Comparison of ENCODE assay signal across 18 cellular contexts in the genomic region with DNA sequence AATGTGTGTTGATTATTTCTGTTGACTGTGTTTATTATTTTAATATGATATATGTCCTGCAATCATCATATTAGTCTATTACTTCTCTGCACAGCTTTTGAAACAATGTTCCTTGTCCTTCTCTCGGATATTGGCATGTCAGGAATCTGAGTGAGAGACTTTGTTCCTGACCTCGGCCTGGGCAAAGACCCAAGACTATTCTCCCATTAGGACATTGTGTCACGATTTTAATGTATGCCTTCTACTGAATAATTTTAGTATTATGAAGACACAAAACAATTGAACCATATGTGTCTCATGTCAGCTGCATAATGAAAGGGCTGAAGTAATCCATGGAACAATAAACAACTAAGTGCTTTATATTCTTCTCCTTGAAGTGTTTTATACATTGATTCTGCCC.
DNase-seq lines count a peak whose midpoint lies in the region; ATAC-seq, FAIRE-seq and TF ChIP-seq lines count a peak whose summit lies in the region.
"Had no signal": no experiment of that assay in that cellular context is flagged by ENCODE, and none has a peak within 500 bp of the region (broad histone marks: within the 10 kb centered on the region; RNA-seq: fewer than 3 reads in every experiment).

No MANE protein-coding gene starts in this region.

- TF ChIP-seq EP300 in SK-N-SH (IDR thresholded peaks at IDR 0.05; ENCODE audit: borderline replicate concordance in 1 of 2, low read depth in 1 of 2, low read length in 1 of 2), result 0 out of 4 replicates have a peak, but pooled peaks of 1 of the 2 experiments have one; percentile 7

- H3K27me3 ChIP-seq in SK-N-SH (ENCODE audit: insufficient read depth), result no peaks in the 10 kb centered on the region
- no peaks in the 10 kb centered on the region for H3K27me3 ChIP-seq in small intestine (ENCODE audit: control insufficient read depth in 2 of 2, insufficient read depth in 2 of 2, low read length in 2 of 2)
- H3K27me3 ChIP-seq in GM23248 (replicated peaks; ENCODE audit: insufficient read depth), result no peaks in the 10 kb centered on the region
- H3K27me3 ChIP-seq: testis had no signal

- POLR2A ChIA-PET in SK-N-SH (lab: Yijun Ruan, JAX), result no interaction called here

- H3K79me2 ChIP-seq in SK-N-SH (ENCODE audit: insufficient read depth), result no peaks in the 10 kb centered on the region
- no peaks in the 10 kb centered on the region for H3K79me2 ChIP-seq in GM23248 (ENCODE audit: insufficient read depth)

- H4K20me1 ChIP-seq in SK-N-SH (ENCODE audit: insufficient read depth) (no peaks in the 10 kb centered on the region), GM23248 (ENCODE audit: insufficient read depth) (no peaks in the 10 kb centered on the region)

- TF ChIP-seq CTCF in SK-N-SH (IDR thresholded peaks at IDR 0.05), result no peak

- H3K9me2 ChIP-seq in SK-N-SH, result no peaks in the 10 kb centered on the region
- H3K9me2 ChIP-seq in GM23248 (ENCODE audit: insufficient read depth), result no peaks in the 10 kb centered on the region

- no peak for ATAC-seq in GM18861 (IDR thresholded peaks at IDR 0.05; ENCODE audit: unreplicated experiment)
- ATAC-seq: activated CD8-positive, alpha-beta T cell treated with anti-CD3 and anti-CD28 coated beads, Interleukin-2, amount 10 ng/mL, durations not matched to agents 7 days and 5 days; GM12878; HCT116; mucosa of descending colon had no signal

- WGBS in SK-N-SH (ENCODE audit: low lambda C conversion rate), result 18% methylated on average over 3 of the region's 3 CpGs
- WGBS in small intestine, 3 donors, result 12 to 33% (median 26%) methylated on average over 3 of the region's 3 CpGs
- 1 to 3% methylated on average over 3 of the region's 3 CpGs for WGBS in GM23248 (ENCODE audit: low coverage in 1 of 2, low lambda C conversion rate in 2 of 2, missing lambda C conversion rate in 2 of 2), 2 experiments

- H3F3A ChIP-seq in SK-N-SH (replicated peaks; ENCODE audit: insufficient read depth) (peaks cover 8% of the 10 kb centered on the region), GM23248 (ENCODE audit: insufficient read depth) (no peaks in the 10 kb centered on the region)

- H2AFZ ChIP-seq in SK-N-SH (ENCODE audit: low read depth) (peak overlapping the region; percentile 47; the same call in 1 of the 2 replicates), GM23248 (no peak overlapping the region)

- H3K9me3 ChIP-seq in SK-N-SH (no peaks in the 10 kb centered on the region), small intestine (ENCODE audit: control insufficient read depth, low read depth) (no peaks in the 10 kb centered on the region), GM23248 (ENCODE audit: low read depth) (no peaks in the 10 kb centered on the region)
- H3K9me3 ChIP-seq: mucosa of descending colon, testis had no signal

- H3K9ac ChIP-seq in SK-N-SH (no peak overlapping the region), GM23248 (no peak overlapping the region)

- in situ Hi-C loops in GM23248 (cut with MboI), result no loop called here

- no peak overlapping the region for H3K4me2 ChIP-seq in SK-N-SH
- no peak overlapping the region for H3K4me2 ChIP-seq in GM23248 (ENCODE audit: unreplicated experiment)

- no peaks in the 10 kb centered on the region for H3K36me3 ChIP-seq in SK-N-SH (replicated peaks in 1 of 2; ENCODE audit: control insufficient read depth in 1 of 2, insufficient read depth in 2 of 2, low read length in 1 of 2)
- no peaks in the 10 kb centered on the region for H3K36me3 ChIP-seq in small intestine (ENCODE audit: control insufficient read depth in 2 of 2, insufficient read depth in 2 of 2, low read length in 2 of 2)
- no peaks in the 10 kb centered on the region for H3K36me3 ChIP-seq in GM23248 (ENCODE audit: low read depth)

- H3K4me1 ChIP-seq in SK-N-SH (ENCODE audit: control insufficient read depth in 1 of 2, insufficient read depth in 2 of 2, low read depth in 1 of 2, low read length in 1 of 2) (peaks cover 0 to 8% of the 10 kb centered on the region in 2 experiments; a peak in 2 of 4 replicates), small intestine (ENCODE audit: control insufficient read depth in 2 of 2, insufficient read depth in 1 of 2, low read depth in 1 of 2, low read length in 1 of 2) (no peaks in the 10 kb centered on the region), GM23248 (ENCODE audit: insufficient read depth) (no peaks in the 10 kb centered on the region)
- H3K4me1 ChIP-seq: testis had no signal

- no peak for DNase-seq in HTR-8/SVneo (ENCODE audit: insufficient read length, low spot score)
- no peak for DNase-seq in SK-N-SH
- DNase-seq in frontal cortex (ENCODE audit: low spot score in 2 of 2), result no peak
- peak; percentile 51 for DNase-seq in small intestine
- DNase-seq in DMS 273 (lab: John Stamatoyannopoulos, UW; ENCODE audit: unreplicated experiment), result no peak
- DNase-seq in GM23248, result no peak
- DNase-seq: activated CD8-positive, alpha-beta T cell treated with anti-CD3 and anti-CD28 coated beads, Interleukin-2, amount 10 ng/mL, durations not matched to agents 7 days and 5 days; activated effector memory CD4-positive, alpha-beta T cell treated with anti-CD3 and anti-CD28 coated beads, Interleukin-2, amount 50 U/mL, for 16 hours; aorta; CD4-positive, CD25-positive, alpha-beta regulatory T cell; Kasumi-1; mucosa of descending colon; NK-92 treated with Interleukin-12 subunit alpha and Interleukin-12 subunit beta, amount 100 ng/mL, for 24 hours; testis had no signal

- CTCF ChIA-PET in SK-N-SH (lab: Yijun Ruan, JAX), result no interaction called here

- no peak for TF ChIP-seq RAD21 in SK-N-SH (IDR thresholded peaks at IDR 0.05; ENCODE audit: low read length)

- H3K4me3 ChIP-seq in SK-N-SH (ENCODE audit: low read depth in 2 of 2, low read length in 1 of 2) (no peak overlapping the region), small intestine (ENCODE audit: low read depth in 1 of 2, low read length in 2 of 2) (no peak overlapping the region), GM23248 (no peak overlapping the region)
- H3K4me3 ChIP-seq: GM12878, mucosa of descending colon, SK-N-MC, testis had no signal

- H3K27ac ChIP-seq in SK-N-SH (ENCODE audit: low read depth in 2 of 2, low read length in 1 of 2) (peak overlapping the region in 1 of 2 experiments; percentile 0; a peak in 1 of 4 replicates), small intestine (ENCODE audit: low read depth in 1 of 2, low read length in 1 of 2) (no peak overlapping the region), GM23248 (no peak overlapping the region; the same call in 1 of the 2 replicates)
- H3K27ac ChIP-seq: SK-N-MC, testis had no signal

- peak; percentile 40 for FAIRE-seq in HTR-8/SVneo (lab: Jason Lieb, UNC)
- peak; percentile 81 for FAIRE-seq in frontal cortex (lab: Jason Lieb, UNC)
- no peak for FAIRE-seq in small intestine (lab: Jason Lieb, UNC)
- FAIRE-seq: GM12878 had no signal

TF ChIP-seq in SK-N-SH, 30 proteins besides CTCF, POLR2A, EP300 and RAD21:
- peak; percentile 43; the same call in 1 of the 2 replicates for TF ChIP-seq NFIC (IDR thresholded peaks at IDR 0.05; ENCODE audit: borderline replicate concordance)
- TF ChIP-seq, protein P1, sequence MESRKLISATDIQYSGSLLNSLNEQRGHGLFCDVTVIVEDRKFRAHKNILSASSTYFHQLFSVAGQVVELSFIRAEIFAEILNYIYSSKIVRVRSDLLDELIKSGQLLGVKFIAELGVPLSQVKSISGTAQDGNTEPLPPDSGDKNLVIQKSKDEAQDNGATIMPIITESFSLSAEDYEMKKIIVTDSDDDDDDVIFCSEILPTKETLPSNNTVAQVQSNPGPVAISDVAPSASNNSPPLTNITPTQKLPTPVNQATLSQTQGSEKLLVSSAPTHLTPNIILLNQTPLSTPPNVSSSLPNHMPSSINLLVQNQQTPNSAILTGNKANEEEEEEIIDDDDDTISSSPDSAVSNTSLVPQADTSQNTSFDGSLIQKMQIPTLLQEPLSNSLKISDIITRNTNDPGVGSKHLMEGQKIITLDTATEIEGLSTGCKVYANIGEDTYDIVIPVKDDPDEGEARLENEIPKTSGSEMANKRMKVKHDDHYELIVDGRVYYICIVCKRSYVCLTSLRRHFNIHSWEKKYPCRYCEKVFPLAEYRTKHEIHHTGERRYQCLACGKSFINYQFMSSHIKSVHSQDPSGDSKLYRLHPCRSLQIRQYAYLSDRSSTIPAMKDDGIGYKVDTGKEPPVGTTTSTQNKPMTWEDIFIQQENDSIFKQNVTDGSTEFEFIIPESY (IDR thresholded peaks at IDR 0.05; ENCODE audit: borderline replicate concordance, low read depth), result no peak
